Comparison of ENCODE assay signal across 16 cellular contexts in genomic region chr6:67766061-67766460, GRCh38.
"Had no signal": no experiment of that assay in that cellular context is flagged by ENCODE, and none has a peak within 500 bp of the region (broad histone marks: within the 10 kb centered on the region; RNA-seq: fewer than 3 reads in every experiment).

No MANE protein-coding gene starts in this region.

- H3K4me3 ChIP-seq: ascending aorta, left lung, ovary had no signal

- H3K4me1 ChIP-seq: ascending aorta, foreskin keratinocyte, left lung had no signal

- H3K27ac ChIP-seq: ascending aorta, foreskin keratinocyte, left lung, ovary, VCaP had no signal

- H3K9me3 ChIP-seq: ascending aorta, ovary had no signal

- H3K36me3 ChIP-seq: ascending aorta, left lung, ovary had no signal

- DNase-seq: activated CD8-positive, alpha-beta T cell treated with anti-CD3 and anti-CD28 coated beads, Interleukin-2, amount 10 ng/mL, durations not matched to agents 7 days and 5 days; activated naive CD4-positive, alpha-beta T cell treated with Interleukin-2 at 50 U/mL for 16 hours; activated naive CD8-positive, alpha-beta T cell treated with anti-CD3 and anti-CD28 coated beads, Interleukin-2, amount 50 U/mL, for 24 hours; cerebellar nuclear complex; endodermal cell; foreskin keratinocyte; islet precursor cell; left lung; mesendoderm; ovary; stimulated activated CD4-positive, alpha-beta T cell treated with anti-CD3 and anti-CD28 coated beads, Interleukin-15, amount 100 ng/mL, for 24 hours; stimulated activated CD4-positive, alpha-beta T cell treated with anti-CD3 and anti-CD28 coated beads, Interleukin-4, amount 100 ng/mL, for 24 hours; T-cell; T1000 had no signal

- H3K27me3 ChIP-seq: ascending aorta, foreskin keratinocyte, left lung, ovary had no signal

- ATAC-seq: activated CD8-positive, alpha-beta T cell treated with anti-CD3 and anti-CD28 coated beads, Interleukin-2, amount 10 ng/mL, durations not matched to agents 7 days and 5 days; activated naive CD8-positive, alpha-beta T cell treated with anti-CD3 and anti-CD28 coated beads, Interleukin-2, amount 50 U/mL, for 24 hours; foreskin keratinocyte; left lung; T-cell had no signal
